Comparison of ENCODE assay signal across 15 cellular contexts in genomic region chr16:20906871-20907255, GRCh38. TPM values are rescaled to one million over a fixed set of nuclear protein-coding genes. Genes with fewer than 3 reads are reported as not detected.
A peak's percentile ranks its signal among the peaks of the same experiment; 100 is the strongest.
DNase-seq lines count a peak whose midpoint lies in the region; ATAC-seq and TF ChIP-seq lines count a peak whose summit lies in the region.
"Had no signal": no experiment of that assay in that cellular context is flagged by ENCODE, and none has a peak within 500 bp of the region (broad histone marks: within the 10 kb centered on the region; RNA-seq: fewer than 3 reads in every experiment).

No MANE protein-coding gene starts in this region.

- H4K20me1 ChIP-seq in SK-N-SH (ENCODE audit: insufficient read depth), result no peaks in the 10 kb centered on the region
- no peaks in the 10 kb centered on the region for H4K20me1 ChIP-seq in osteoblast (ENCODE audit: insufficient read depth, low read length)

- H3K27me3 ChIP-seq in SK-N-SH (ENCODE audit: insufficient read depth) (no peaks in the 10 kb centered on the region), osteoblast (ENCODE audit: insufficient read depth, low read length) (no peaks in the 10 kb centered on the region), upper lobe of right lung (no peaks in the 10 kb centered on the region)

- peak overlapping the region; percentile 20; the same call in 1 of the 2 replicates for H3K9ac ChIP-seq in SK-N-SH

- DNase-seq in SK-N-SH, result no peak
- DNase-seq in epithelial cell of prostate (ENCODE audit: low read depth, low spot score), result no peak
- no peak for DNase-seq in osteoblast (ENCODE audit: insufficient read length, low spot score, missing footprints)
- DNase-seq in upper lobe of right lung, result no peak
- no peak for DNase-seq in NCI-H2029 treated with DMSO at 0.1 percent for 48 hours (lab: John Stamatoyannopoulos, UW)
- no peak for DNase-seq in cerebellum (ENCODE audit: low spot score)
- DNase-seq: 8988T; activated gamma-delta T cell treated with Interleukin-2 at 50 U/mL for 16 hours; caudate nucleus; NCI-H1417; NCI-H510A; stimulated activated naive CD8-positive, alpha-beta T cell treated with anti-CD3 and anti-CD28 coated beads, Interleukin-15, amount 100 ng/mL, for 72 hours had no signal

- POLR2A ChIA-PET in SK-N-SH (lab: Yijun Ruan, JAX), result no interaction called here

- H3K4me3 ChIP-seq in SK-N-SH (ENCODE audit: low read depth in 2 of 2, low read length in 1 of 2) (no peak overlapping the region), osteoblast (ENCODE audit: insufficient read depth, low read length) (peak overlapping the region; percentile 12), upper lobe of right lung (no peak overlapping the region)
- H3K4me3 ChIP-seq: K562 had no signal

- peak overlapping the region; percentile 71; the same call in 1 of the 2 replicates for H3K4me2 ChIP-seq in SK-N-SH
- peak overlapping the region; percentile 67 for H3K4me2 ChIP-seq in osteoblast (ENCODE audit: insufficient read depth, low read length)

- no peaks in the 10 kb centered on the region for H3K9me2 ChIP-seq in SK-N-SH

- peaks cover 37% of the 10 kb centered on the region for H3F3A ChIP-seq in SK-N-SH (replicated peaks; ENCODE audit: insufficient read depth)

- WGBS in SK-N-SH (ENCODE audit: low lambda C conversion rate), result 82% methylated on average over 3 of the region's 3 CpGs

- ATAC-seq in SK-N-SH treated with all-trans-retinoic acid at 6 μM for 48 hours (no peak; the same call in 2 of the 3 replicates), upper lobe of right lung (no peak), GM18517 (IDR thresholded peaks at IDR 0.05; ENCODE audit: unreplicated experiment) (no peak)
- ATAC-seq: K562; stimulated activated naive CD8-positive, alpha-beta T cell treated with anti-CD3 and anti-CD28 coated beads, Interleukin-15, amount 100 ng/mL, for 72 hours had no signal

- H3K79me2 ChIP-seq in SK-N-SH (ENCODE audit: insufficient read depth) (peaks cover 29% of the 10 kb centered on the region), osteoblast (ENCODE audit: insufficient read depth, low read length) (peaks cover 26% of the 10 kb centered on the region)

- no peaks in the 10 kb centered on the region for H3K9me3 ChIP-seq in SK-N-SH
- no peaks in the 10 kb centered on the region for H3K9me3 ChIP-seq in osteoblast (ENCODE audit: low read depth, low read length)
- no peaks in the 10 kb centered on the region for H3K9me3 ChIP-seq in upper lobe of right lung

- H2AFZ ChIP-seq in SK-N-SH (ENCODE audit: low read depth), result peak overlapping the region; percentile 33; the same call in 1 of the 2 replicates
- no peak overlapping the region for H2AFZ ChIP-seq in osteoblast (ENCODE audit: low read length)

- TF ChIP-seq CTCF in SK-N-SH (IDR thresholded peaks at IDR 0.05), result no peak
- no peak for TF ChIP-seq CTCF in osteoblast (IDR thresholded peaks at IDR 0.05; ENCODE audit: extremely low read depth, low read depth, low read length)
- no peak for TF ChIP-seq CTCF in upper lobe of right lung (IDR thresholded peaks at IDR 0.05)

- H3K4me1 ChIP-seq in SK-N-SH (ENCODE audit: control insufficient read depth in 1 of 2, insufficient read depth in 2 of 2, low read depth in 1 of 2, low read length in 1 of 2) (peaks cover 16 to 43% of the 10 kb centered on the region in 2 experiments), osteoblast (ENCODE audit: insufficient read depth, low read length) (peaks cover 70% of the 10 kb centered on the region), upper lobe of right lung (peaks cover 79% of the 10 kb centered on the region)

- peaks cover 3 to 5% of the 10 kb centered on the region in 2 experiments for H3K36me3 ChIP-seq in SK-N-SH (replicated peaks in 1 of 2; ENCODE audit: control insufficient read depth in 1 of 2, insufficient read depth in 2 of 2, low read length in 1 of 2)
- no peaks in the 10 kb centered on the region for H3K36me3 ChIP-seq in osteoblast (ENCODE audit: insufficient read depth, low read length)
- no peaks in the 10 kb centered on the region for H3K36me3 ChIP-seq in upper lobe of right lung

- no peak for TF ChIP-seq RAD21 in SK-N-SH (IDR thresholded peaks at IDR 0.05; ENCODE audit: low read length)

- CTCF ChIA-PET in SK-N-SH (lab: Yijun Ruan, JAX), result no interaction called here

- TF ChIP-seq EP300 in SK-N-SH (IDR thresholded peaks at IDR 0.05; ENCODE audit: borderline replicate concordance in 1 of 2, low read depth in 1 of 2, low read length in 1 of 2), result no peak

- peak overlapping the region; percentile 39 to 85; a peak in 3 of 4 replicates for H3K27ac ChIP-seq in SK-N-SH (ENCODE audit: low read depth in 2 of 2, low read length in 1 of 2)
- H3K27ac ChIP-seq in epithelial cell of prostate, result peak overlapping the region; percentile 97
- peak overlapping the region; percentile 90 for H3K27ac ChIP-seq in osteoblast (ENCODE audit: low read depth, low read length)
- peak overlapping the region; percentile 56 for H3K27ac ChIP-seq in upper lobe of right lung

- intact Hi-C loops in upper lobe of right lung (cut with DNase I), result no loop called here

TF ChIP-seq in SK-N-SH, 30 proteins besides CTCF, POLR2A, EP300 and RAD21 (continues in another document):
- TF ChIP-seq SMC3 (IDR thresholded peaks at IDR 0.05; ENCODE audit: low read depth, low read length) (no peak), EZH2phosphoT487 (IDR thresholded peaks at IDR 0.05; ENCODE audit: borderline replicate concordance, low read depth) (no peak), NRF1 (IDR thresholded peaks at IDR 0.05; ENCODE audit: low read depth, low read length) (no peak), RCOR1 (IDR thresholded peaks at IDR 0.05; ENCODE audit: low read length) (no peak), GABPA (IDR thresholded peaks at IDR 0.05; ENCODE audit: low read depth) (no peak), FOSL2 (IDR thresholded peaks at IDR 0.05; ENCODE audit: borderline replicate concordance, low read depth) (no peak), POLR2AphosphoS5 (IDR thresholded peaks at IDR 0.05; ENCODE audit: low read depth, low read length) (no peak), ELF1 (IDR thresholded peaks at IDR 0.05) (no peak), CHD2 (IDR thresholded peaks at IDR 0.05; ENCODE audit: low read length, partially characterized antibody) (no peak), USF1 (IDR thresholded peaks at IDR 0.05; ENCODE audit: borderline replicate concordance, low read depth) (no peak), RFX5 (IDR thresholded peaks at IDR 0.05; ENCODE audit: low read length) (no peak), RXRA (IDR thresholded peaks at IDR 0.05; ENCODE audit: borderline replicate concordance, low read depth) (no peak), FOXJ3 (CRISPR knock-in tag; IDR thresholded peaks at IDR 0.05) (no peak), NFIC (IDR thresholded peaks at IDR 0.05; ENCODE audit: borderline replicate concordance) (no peak), MXI1 (IDR thresholded peaks at IDR 0.05; ENCODE audit: low read depth, low read length) (no peak), TCF12 (IDR thresholded peaks at IDR 0.05) (no peak), MEF2A (IDR thresholded peaks at IDR 0.05; ENCODE audit: borderline replicate concordance, low read depth) (no peak)

TF ChIP-seq in SK-N-SH treated with all-trans-retinoic acid at 6 μM for 48 hours, 23 proteins besides CTCF, POLR2A, EP300 and RAD21 (continues in another document):
- no peak for TF ChIP-seq ZC3H10 (CRISPR knock-in tag; IDR thresholded peaks at IDR 0.05)
- TF ChIP-seq CSDC2 (CRISPR knock-in tag; IDR thresholded peaks at IDR 0.05), result no peak
- no peak for TF ChIP-seq CREB5 (CRISPR knock-in tag; IDR thresholded peaks at IDR 0.05; ENCODE audit: low read depth)
- no peak for TF ChIP-seq TCF4 (CRISPR knock-in tag; IDR thresholded peaks at IDR 0.05; ENCODE audit: borderline replicate concordance)
- no peak for TF ChIP-seq ZNF565 (CRISPR knock-in tag; conservative IDR thresholded peaks at IDR 0.05; ENCODE audit: low read depth)
- TF ChIP-seq CSRNP3 (CRISPR knock-in tag; IDR thresholded peaks at IDR 0.05), result no peak
- TF ChIP-seq PPARA (CRISPR knock-in tag; IDR thresholded peaks at IDR 0.05; ENCODE audit: borderline replicate concordance), result no peak
- TF ChIP-seq ZFP3 (CRISPR knock-in tag; IDR thresholded peaks at IDR 0.05), result no peak

RNA-seq across cellular contexts. Expression of gene LYRM1, which starts 6.3 kb away (rescaled TPM):
- polyA plus RNA-seq in SK-N-SH (2012; rRNA removed), result 18.1 and 21.9 TPM in 2 replicates
- polyA plus RNA-seq in SK-N-SH (2012; cell fraction: cytosol; rRNA removed), result 30.9 and 32.6 TPM in 2 replicates
- 2.8 and 8.5 TPM in 2 replicates for polyA plus RNA-seq in SK-N-SH (2012; cell fraction: nucleus; rRNA removed)
- 42.7 and 44.9 TPM in 2 replicates for total RNA-seq in osteoblast
- total RNA-seq in upper lobe of right lung, result 28.9 TPM
- total RNA-seq in cerebellum, result 29.3 TPM

RNA-seq across cellular contexts. Expression of gene DCUN1D3, which starts 6.7 kb away (rescaled TPM):
- 4.7 and 6.2 TPM in 2 replicates for polyA plus RNA-seq in SK-N-SH (2012; rRNA removed)
- polyA plus RNA-seq in SK-N-SH (2012; cell fraction: cytosol; rRNA removed), result 4.5 and 4.7 TPM in 2 replicates
- 6.8 and 7.8 TPM in 2 replicates for polyA plus RNA-seq in SK-N-SH (2012; cell fraction: nucleus; rRNA removed)
- total RNA-seq in osteoblast (26.2 and 33.7 TPM in 2 replicates), upper lobe of right lung (28.7 TPM), cerebellum (9.7 TPM)
